11 cellular contexts compared by ENCODE assay signal in the genomic region with DNA sequence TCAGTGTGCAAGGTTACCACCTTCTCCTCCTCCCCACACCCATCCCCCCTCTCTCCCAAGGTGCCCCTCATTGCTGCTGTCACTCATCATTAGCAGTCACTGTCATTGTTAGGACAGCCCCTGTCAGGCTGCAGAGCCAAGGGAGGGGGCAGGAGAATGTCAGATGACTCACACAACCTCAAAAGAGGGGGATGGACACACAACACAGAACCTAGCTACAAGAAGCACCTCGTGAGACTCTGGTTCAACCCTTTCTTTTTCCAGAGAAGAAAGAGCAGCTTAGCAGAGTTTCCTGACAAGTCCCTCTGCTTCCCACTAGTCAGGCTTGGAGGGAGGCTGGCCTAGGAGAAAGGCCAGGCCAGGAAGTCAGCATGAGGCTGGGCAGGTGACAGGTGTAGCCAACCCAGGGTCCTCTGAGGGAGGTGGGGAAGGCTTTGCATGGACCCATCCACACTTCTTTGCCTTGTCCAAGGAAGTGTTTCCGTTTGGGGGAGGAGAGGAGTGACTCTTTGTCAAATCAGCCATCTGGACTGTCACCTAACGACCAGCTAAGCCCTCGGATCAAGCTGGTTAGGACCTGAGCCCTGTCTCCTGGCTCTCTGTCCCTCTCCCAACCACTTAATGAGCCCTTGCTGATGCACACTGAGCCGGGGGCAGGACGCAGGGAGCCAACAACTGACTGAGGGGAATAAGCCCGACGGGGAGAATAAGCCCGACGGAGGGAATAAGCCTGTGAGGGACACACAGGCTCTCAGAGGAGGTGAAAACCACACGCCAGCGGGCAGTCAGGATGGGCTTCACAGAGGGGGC. TPM values are rescaled to one million over a fixed set of nuclear protein-coding genes. Genes with fewer than 3 reads are reported as not detected.
DNase-seq lines count a peak whose midpoint lies in the region; ATAC-seq lines count a peak whose summit lies in the region.
"Had no signal": no experiment of that assay in that cellular context is flagged by ENCODE, and none has a peak within 500 bp of the region (broad histone marks: within the 10 kb centered on the region; RNA-seq: fewer than 3 reads in every experiment).

No MANE protein-coding gene starts in this region.

- H3K9ac ChIP-seq in mesendoderm (ENCODE audit: low read length): no peak overlapping the region

- no peak overlapping the region for H2BK120ac ChIP-seq in mesendoderm (ENCODE audit: low read depth, low read length)

- no peak overlapping the region for H3K23ac ChIP-seq in mesendoderm (ENCODE audit: low read length)

- H2BK15ac ChIP-seq in mesendoderm (replicated peaks; ENCODE audit: low read depth): no peak overlapping the region

- no peak overlapping the region for H3K27ac Mint-ChIP-seq in activated CD8-positive, alpha-beta memory T cell treated with anti-CD3 and anti-CD28 coated beads, Interleukin-2, amount 10 ng/mL, durations not matched to agents 7 days and 5 days

- H3K27me3 ChIP-seq in mesendoderm (ENCODE audit: insufficient read depth, low read length, poor library complexity): no peaks in the 10 kb centered on the region

- H2AK5ac ChIP-seq in mesendoderm (ENCODE audit: low read length): no peak overlapping the region

- ATAC-seq in activated CD8-positive, alpha-beta memory T cell treated with anti-CD3 and anti-CD28 coated beads, Interleukin-2, amount 10 ng/mL, durations not matched to agents 7 days and 5 days: peak; percentile 63
- no peak for ATAC-seq in HG03039 (IDR thresholded peaks at IDR 0.05; ENCODE audit: unreplicated experiment)
- ATAC-seq in HG03135 (IDR thresholded peaks at IDR 0.05; ENCODE audit: unreplicated experiment): no peak

- no peaks in the 10 kb centered on the region for H3K79me2 ChIP-seq in mesendoderm (ENCODE audit: control insufficient read depth, insufficient read depth, low read length)

- no peak overlapping the region for H4K8ac ChIP-seq in mesendoderm (ENCODE audit: low read depth, low read length)

- no peaks in the 10 kb centered on the region for H3K9me3 Mint-ChIP-seq in activated CD8-positive, alpha-beta memory T cell treated with anti-CD3 and anti-CD28 coated beads, Interleukin-2, amount 10 ng/mL, durations not matched to agents 7 days and 5 days (ENCODE audit: low read depth)

- H3K27ac ChIP-seq in mesendoderm (ENCODE audit: low read depth, low read length): no peak overlapping the region

- H3K36me3 ChIP-seq in mesendoderm (ENCODE audit: control insufficient read depth, insufficient read depth, low read length): no peaks in the 10 kb centered on the region

- H3K56ac ChIP-seq in mesendoderm (ENCODE audit: low read length): no peak overlapping the region

- H3K4me3 Mint-ChIP-seq in activated CD8-positive, alpha-beta memory T cell treated with anti-CD3 and anti-CD28 coated beads, Interleukin-2, amount 10 ng/mL, durations not matched to agents 7 days and 5 days: no peak overlapping the region

- H2BK5ac ChIP-seq in mesendoderm (ENCODE audit: low read length): no peak overlapping the region

- no peak overlapping the region for H3K4me2 ChIP-seq in mesendoderm (ENCODE audit: low read length)

- H4K5ac ChIP-seq in mesendoderm (ENCODE audit: low read length): no peak overlapping the region

- no peak overlapping the region for H3K4me3 ChIP-seq in mesendoderm (ENCODE audit: low read length)

- no peak overlapping the region for H3K4ac ChIP-seq in mesendoderm (ENCODE audit: low read depth, low read length)

- peaks cover 11% of the 10 kb centered on the region for H3K36me3 Mint-ChIP-seq in activated CD8-positive, alpha-beta memory T cell treated with anti-CD3 and anti-CD28 coated beads, Interleukin-2, amount 10 ng/mL, durations not matched to agents 7 days and 5 days

- DNase-seq in D341Med (ENCODE audit: low spot score): peak; percentile 66
- peak; percentile 41 for DNase-seq in HT1080 (ENCODE audit: low read depth)
- DNase-seq in activated CD8-positive, alpha-beta memory T cell treated with anti-CD3 and anti-CD28 coated beads, Interleukin-2, amount 10 ng/mL, durations not matched to agents 7 days and 5 days: no peak
- DNase-seq in mesendoderm: peak; percentile 54
- no peak for DNase-seq in NCI-H2171 treated with DMSO at 0.1 percent for 48 hours (lab: John Stamatoyannopoulos, UW)
- DNase-seq in NOMO-1 (lab: John Stamatoyannopoulos, UW; ENCODE audit: unreplicated experiment in 2 of 2): no peak
- DNase-seq: dermis blood vessel endothelial cell, DMS79 treated with DMSO at 0.1 percent for 48 hours, NCI-H1694 had no signal

- H3K79me1 ChIP-seq in mesendoderm (ENCODE audit: low read length): no peaks in the 10 kb centered on the region

- peaks cover 19% of the 10 kb centered on the region for H3K4me1 ChIP-seq in mesendoderm (ENCODE audit: control insufficient read depth, low read depth, low read length)

- WGBS in mesendoderm (ENCODE audit: extremely low coverage, insufficient coverage, low lambda C conversion rate): no CpG with 5 or more reads among the region's 12 CpGs

- peaks cover 18% of the 10 kb centered on the region for H3K4me1 Mint-ChIP-seq in activated CD8-positive, alpha-beta memory T cell treated with anti-CD3 and anti-CD28 coated beads, Interleukin-2, amount 10 ng/mL, durations not matched to agents 7 days and 5 days

- no peak overlapping the region for H3K18ac ChIP-seq in mesendoderm (ENCODE audit: low read length)

- no peaks in the 10 kb centered on the region for H3K27me3 Mint-ChIP-seq in activated CD8-positive, alpha-beta memory T cell treated with anti-CD3 and anti-CD28 coated beads, Interleukin-2, amount 10 ng/mL, durations not matched to agents 7 days and 5 days

- CTCF ChIA-PET in activated CD8-positive, alpha-beta memory T cell treated with anti-CD3 and anti-CD28 coated beads, Interleukin-2, amount 10 ng/mL, durations not matched to agents 7 days and 5 days (lab: Charles Lee): interaction anchor here (1.9 kb wide), 1 partner anchor 11 kb away, joined by 5 read pairs; no protein-coding TSS in a partner anchor

RNA-seq across cellular contexts. Expression of a gene that starts 18.3 kb away (rescaled TPM):
- 1.5 and 2.3 TPM in 2 replicates for total RNA-seq in HT1080 (2014; rRNA removed; shearing (Covaris generic))
- polyA plus RNA-seq in HT1080 (2015; cell fraction: cytosol; rRNA removed): 2.3 and 3.3 TPM in 2 replicates
- 2.8 and 7.0 TPM in 2 replicates for polyA plus RNA-seq in HT1080 (2015; cell fraction: nucleus; rRNA removed)
- 10 to 100 TPM; 19.7 to 21.1 TPM for total RNA-seq in activated CD8-positive, alpha-beta memory T cell treated with anti-CD3 and anti-CD28 coated beads, Interleukin-2, amount 10 ng/mL, durations not matched to agents 7 days and 5 days
- polyA plus RNA-seq in mesendoderm (2013, experiment 1 of 2): 1.1 TPM
- 1.3 TPM for polyA plus RNA-seq in mesendoderm (2013, experiment 2 of 2)

RNA-seq across cellular contexts. Expression of a gene that starts 49.4 kb away (rescaled TPM):
- not detected in 2 replicates for total RNA-seq in HT1080 (2014; rRNA removed; shearing (Covaris generic))
- 0.05 and 0.15 TPM in 2 replicates for polyA plus RNA-seq in HT1080 (2015; cell fraction: cytosol; rRNA removed)
- 0.14 and 0.45 TPM in 2 replicates for polyA plus RNA-seq in HT1080 (2015; cell fraction: nucleus; rRNA removed)
- under 1 TPM; 0.09 to 0.14 TPM for total RNA-seq in activated CD8-positive, alpha-beta memory T cell treated with anti-CD3 and anti-CD28 coated beads, Interleukin-2, amount 10 ng/mL, durations not matched to agents 7 days and 5 days
- 0.01 TPM for polyA plus RNA-seq in mesendoderm (2013, experiment 1 of 2)
- polyA plus RNA-seq in mesendoderm (2013, experiment 2 of 2): not detected

Comparison
In these comparisons a context has a peak if more than half of its experiments do, and no peak if none do; other contexts are left out.
1. DNase-seq: peak in D341Med (single experiment), HT1080 (single experiment) and mesendoderm (single experiment); none in activated CD8-positive, alpha-beta memory T cell treated with anti-CD3 and anti-CD28 coated beads, Interleukin-2, amount 10 ng/mL, durations not matched to agents 7 days and 5 days (single experiment), NCI-H2171 treated with DMSO at 0.1 percent for 48 hours (single experiment) and NOMO-1 (0 of 2).